Comparison of ENCODE assay signal across 14 cellular contexts in genomic region chr10:92569071-92569470, GRCh38. TPM values are rescaled to one million over a fixed set of nuclear protein-coding genes. Genes with fewer than 3 reads are reported as not detected.
DNase-seq lines count a peak whose midpoint lies in the region; ATAC-seq and TF ChIP-seq lines count a peak whose summit lies in the region.
"Had no signal": no experiment of that assay in that cellular context is flagged by ENCODE, and none has a peak within 500 bp of the region (broad histone marks: within the 10 kb centered on the region; RNA-seq: fewer than 3 reads in every experiment).

No MANE protein-coding gene starts in this region.

- H3K9ac ChIP-seq in GM23248 (no peak overlapping the region), endodermal cell (ENCODE audit: extremely low read depth, low read length, poor library complexity, severe bottlenecking) (no peak overlapping the region)
- H3K9ac ChIP-seq: BLaER1 had no signal

- DNase-seq in MCF 10A (ENCODE audit: unreplicated experiment): no peak
- DNase-seq in breast epithelium (ENCODE audit: low spot score in 2 of 2): no peak
- DNase-seq in chondrocyte (ENCODE audit: low spot score): no peak
- DNase-seq in memory B cell (ENCODE audit: low spot score in 2 of 2): no peak
- no peak for DNase-seq in GM23248
- DNase-seq in glomerular visceral epithelial cell (ENCODE audit: extremely low spot score): no peak
- no peak for DNase-seq in endodermal cell
- DNase-seq in substantia nigra (lab: John Stamatoyannopoulos, UW): no peak
- DNase-seq: MM.1S, NCI-H1105, NCI-H1694, NCI-H524 treated with DMSO at 0.1 percent for 48 hours, Right ventricle myocardium superior had no signal

- CTCF ChIA-PET in MCF 10A (lab: Yijun Ruan, JAX): no interaction called here

- H3K27ac ChIP-seq in breast epithelium (no peak overlapping the region), GM23248 (no peak overlapping the region), endodermal cell (ENCODE audit: low read depth, low read length) (no peak overlapping the region), substantia nigra (ENCODE audit: low read depth, low read length, poor library complexity, severe bottlenecking) (no peak overlapping the region)
- H3K27ac ChIP-seq: BLaER1 had no signal

- H3K27ac Mint-ChIP-seq in MCF 10A (ENCODE audit: low read depth, unreplicated experiment): peak overlapping the region; percentile 80
- H3K27ac Mint-ChIP-seq in chondrocyte (ENCODE audit: unreplicated experiment): peak overlapping the region; percentile 2
- peak overlapping the region; percentile 60 for H3K27ac Mint-ChIP-seq in memory B cell
- no peak overlapping the region for H3K27ac Mint-ChIP-seq in endodermal cell

- H3K9me2 ChIP-seq in GM23248 (ENCODE audit: insufficient read depth): no peaks in the 10 kb centered on the region

- no peak overlapping the region for H3K4me3 Mint-ChIP-seq in MCF 10A (ENCODE audit: unreplicated experiment)
- H3K4me3 Mint-ChIP-seq in chondrocyte (ENCODE audit: unreplicated experiment): no peak overlapping the region
- H3K4me3 Mint-ChIP-seq in memory B cell: no peak overlapping the region
- H3K4me3 Mint-ChIP-seq in endodermal cell: no peak overlapping the region

- H3K4me3 ChIP-seq in breast epithelium (no peak overlapping the region), GM23248 (no peak overlapping the region), endodermal cell (ENCODE audit: low read length) (no peak overlapping the region)
- H3K4me3 ChIP-seq: BLaER1 had no signal

- intact Hi-C loops in MCF 10A (cut with micrococcal nuclease): no loop called here
- intact Hi-C loops in breast epithelium (cut with DNase I; ENCODE audit: low total_unique reads): no loop called here

- H3K36me3 ChIP-seq in breast epithelium (no peaks in the 10 kb centered on the region), GM23248 (ENCODE audit: low read depth) (no peaks in the 10 kb centered on the region), endodermal cell (ENCODE audit: control insufficient read depth, insufficient read depth, low read length) (peaks cover 30% of the 10 kb centered on the region)

- no peak for TF ChIP-seq POLR2A in breast epithelium (IDR thresholded peaks at IDR 0.05)

- H3F3A ChIP-seq in GM23248 (ENCODE audit: insufficient read depth): peaks cover 24% of the 10 kb centered on the region

- no peak overlapping the region for H3K4me2 ChIP-seq in GM23248 (ENCODE audit: unreplicated experiment)
- H3K4me2 ChIP-seq: BLaER1 had no signal

- no peak for ATAC-seq in memory B cell (ENCODE audit: low read depth)

- H3K36me3 Mint-ChIP-seq in MCF 10A (ENCODE audit: insufficient read depth, unreplicated experiment) (peaks cover 41% of the 10 kb centered on the region), chondrocyte (ENCODE audit: low read depth) (peaks cover 11% of the 10 kb centered on the region), memory B cell (peaks cover 6% of the 10 kb centered on the region), endodermal cell (ENCODE audit: low read depth) (peaks cover 21% of the 10 kb centered on the region)

- in situ Hi-C loops in GM23248 (cut with MboI): no loop called here

- H3K4me1 Mint-ChIP-seq in MCF 10A (ENCODE audit: insufficient read depth, unreplicated experiment) (peaks cover 45% of the 10 kb centered on the region), chondrocyte (ENCODE audit: low read depth) (peaks cover 41% of the 10 kb centered on the region), memory B cell (peaks cover 35% of the 10 kb centered on the region), endodermal cell (peaks cover 23% of the 10 kb centered on the region)

- TF ChIP-seq CTCF in MCF 10A (IDR thresholded peaks at IDR 0.05; ENCODE audit: unreplicated experiment): no peak
- TF ChIP-seq CTCF in breast epithelium (IDR thresholded peaks at IDR 0.05): no peak
- no peak for TF ChIP-seq CTCF in chondrocyte (IDR thresholded peaks at IDR 0.05)
- TF ChIP-seq CTCF in endodermal cell (conservative IDR thresholded peaks at IDR 0.05): no peak

- H3K4me1 ChIP-seq in breast epithelium (no peaks in the 10 kb centered on the region), GM23248 (ENCODE audit: insufficient read depth) (peaks cover 27% of the 10 kb centered on the region), endodermal cell (ENCODE audit: control insufficient read depth, insufficient read depth, low read length) (no peaks in the 10 kb centered on the region)

- H3K9me3 Mint-ChIP-seq in MCF 10A (ENCODE audit: unreplicated experiment): peaks cover 7% of the 10 kb centered on the region
- no peaks in the 10 kb centered on the region for H3K9me3 Mint-ChIP-seq in chondrocyte (ENCODE audit: low read depth)
- peaks cover 3% of the 10 kb centered on the region for H3K9me3 Mint-ChIP-seq in memory B cell
- no peaks in the 10 kb centered on the region for H3K9me3 Mint-ChIP-seq in endodermal cell

- 85 to 89% methylated on average over 2 of the region's 2 CpGs for WGBS in GM23248 (ENCODE audit: low coverage in 1 of 2, low lambda C conversion rate in 2 of 2, missing lambda C conversion rate in 2 of 2), 2 experiments
- WGBS in endodermal cell (ENCODE audit: insufficient coverage in 1 of 2, insufficient read length in 1 of 2), 2 experiments: 91 to 96% methylated on average over 2 of the region's 2 CpGs

- peaks cover 91% of the 10 kb centered on the region for H3K79me2 ChIP-seq in GM23248 (ENCODE audit: insufficient read depth)

- POLR2A ChIA-PET in MCF 10A (lab: Yijun Ruan, JAX): interaction anchor here (0.9 to 10.2 kb wide), 3 partner anchors 12 to 56 kb away, joined by 3 to 157 read pairs (median 4); partner anchors contain the start of gene KIF11

- H4K20me1 ChIP-seq in GM23248 (ENCODE audit: insufficient read depth): no peaks in the 10 kb centered on the region; the same call in 1 of the 2 replicates

- no peaks in the 10 kb centered on the region for H3K27me3 Mint-ChIP-seq in MCF 10A (ENCODE audit: insufficient read depth, unreplicated experiment)
- no peaks in the 10 kb centered on the region for H3K27me3 Mint-ChIP-seq in chondrocyte (ENCODE audit: low read depth)
- H3K27me3 Mint-ChIP-seq in memory B cell: no peaks in the 10 kb centered on the region
- no peaks in the 10 kb centered on the region for H3K27me3 Mint-ChIP-seq in endodermal cell (ENCODE audit: insufficient read depth)

- H2AFZ ChIP-seq in GM23248: no peak overlapping the region

- no peaks in the 10 kb centered on the region for H3K9me3 ChIP-seq in breast epithelium
- H3K9me3 ChIP-seq in GM23248 (ENCODE audit: low read depth): no peaks in the 10 kb centered on the region
- no peaks in the 10 kb centered on the region for H3K9me3 ChIP-seq in endodermal cell (ENCODE audit: control insufficient read depth, low read length)
- H3K9me3 ChIP-seq: BLaER1 had no signal

- H3K27me3 ChIP-seq in breast epithelium (no peaks in the 10 kb centered on the region), GM23248 (replicated peaks; ENCODE audit: insufficient read depth) (no peaks in the 10 kb centered on the region), endodermal cell (ENCODE audit: control insufficient read depth, insufficient read depth, low read length, poor library complexity, severe bottlenecking) (no peaks in the 10 kb centered on the region)
- H3K27me3 ChIP-seq: BLaER1 had no signal

- BruUV-seq in MCF 10A (replicated peaks; lab: Mats Ljungman, UMichigan): no TSS peak

RNA-seq across cellular contexts. Expression of gene IDE, which starts 4.8 kb away (rescaled TPM):
- 54.6 and 66.4 TPM in 2 replicates for total RNA-seq in MCF 10A (2022)
- 10 to 100 TPM; 24.0 to 39.5 (median 29.2) TPM for total RNA-seq in breast epithelium
- total RNA-seq in chondrocyte: 42.0 to 57.5 TPM (median 44.6 TPM) in 3 replicates
- 22.8 and 26.4 TPM in 2 replicates for total RNA-seq in GM23248 (2014; rRNA removed; shearing (Covaris generic))
- polyA plus RNA-seq in GM23248 (2016; fragmentation: Nextera tagmentation; extraction: Ambion mirVana): 18.6 and 19.6 TPM in 2 replicates
- total RNA-seq in endodermal cell: 10 to 100 TPM; 56.3 to 63.3 TPM
- polyA plus RNA-seq in endodermal cell (2013, experiment 1 of 2): 22.8 TPM
- polyA plus RNA-seq in endodermal cell (2013, experiment 2 of 2): 21.8 TPM

RNA-seq across cellular contexts. Expression of gene KIF11, which starts 23.9 kb away (rescaled TPM):
- total RNA-seq in MCF 10A (2022): 21.3 and 27.3 TPM in 2 replicates
- 1 to 10 TPM in 2 of 3 donors, under 1 TPM in 1; 0.66 to 2.6 (median 1.6) TPM for total RNA-seq in breast epithelium
- total RNA-seq in chondrocyte: 6.6 to 9.9 TPM (median 7.1 TPM) in 3 replicates
- 12.5 and 16.2 TPM in 2 replicates for total RNA-seq in GM23248 (2014; rRNA removed; shearing (Covaris generic))
- 10.8 and 11.4 TPM in 2 replicates for polyA plus RNA-seq in GM23248 (2016; fragmentation: Nextera tagmentation; extraction: Ambion mirVana)
- 10 to 100 TPM; 36.5 to 55.7 TPM for total RNA-seq in endodermal cell
- polyA plus RNA-seq in endodermal cell (2013, experiment 1 of 2): 63.2 TPM
- polyA plus RNA-seq in endodermal cell (2013, experiment 2 of 2): 71.0 TPM
